ENCODE assay signal across 9 cellular contexts in the genomic region with DNA sequence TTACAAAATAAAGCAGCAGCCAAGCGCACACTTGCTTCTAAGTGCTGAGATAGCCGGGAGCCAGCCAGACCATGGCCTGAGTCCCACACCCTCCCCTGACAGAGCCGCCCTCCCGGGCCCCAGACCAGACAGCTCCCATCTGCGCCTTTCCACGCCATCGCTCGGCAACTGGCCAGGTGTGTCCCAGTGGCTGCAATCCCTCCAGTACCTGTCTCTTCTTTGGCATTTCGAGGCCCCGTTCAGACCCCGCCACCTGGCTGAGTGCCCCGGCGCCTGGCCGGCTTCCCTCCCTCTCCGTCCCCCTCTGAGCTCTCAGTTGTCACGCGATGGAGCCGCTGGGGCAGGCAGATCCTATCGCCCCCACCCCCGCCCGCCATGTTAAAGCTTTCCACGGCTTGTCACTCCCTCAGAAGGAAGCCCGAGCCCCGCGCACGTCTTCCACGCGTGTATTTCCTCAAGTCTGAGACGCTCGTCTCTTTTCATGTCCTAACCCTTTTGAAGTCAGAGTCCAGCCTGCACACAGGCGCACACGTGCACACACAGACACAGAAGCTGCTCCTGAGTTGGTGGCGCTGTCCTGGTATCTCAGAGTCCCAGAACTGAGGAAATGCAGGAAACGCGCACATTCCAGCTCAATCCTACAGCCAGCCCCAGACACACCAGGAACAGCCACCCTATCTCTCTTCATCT. TPM values are rescaled to one million over a fixed set of nuclear protein-coding genes. Genes with fewer than 3 reads are reported as not detected.
DNase-seq lines count a peak whose midpoint lies in the region; TF ChIP-seq lines count a peak whose summit lies in the region.
"Had no signal": no experiment of that assay in that cellular context is flagged by ENCODE, and none has a peak within 500 bp of the region (broad histone marks: within the 10 kb centered on the region; RNA-seq: fewer than 3 reads in every experiment).

No MANE protein-coding gene starts in this region.

- H3K9me3 Mint-ChIP-seq in T-helper 2 cell treated with Interferon-gamma antibody and Interleukin-4, amounts not matched to agents 5 μg/mL and 100 μg/mL, for 36 hours = no peaks in the 10 kb centered on the region

- no peak for TF ChIP-seq CTCF in lower leg skin (IDR thresholded peaks at IDR 0.05)
- TF ChIP-seq CTCF in PC-9 (conservative IDR thresholded peaks at IDR 0.05) = no peak

- intact Hi-C loops in lower leg skin (cut with DNase I; ENCODE audit: low total_unique reads) (no loop called here), PC-9 (cut with micrococcal nuclease; ENCODE audit: unreplicated experiment) (no loop called here)

- H3K4me3 Mint-ChIP-seq in T-helper 2 cell treated with Interferon-gamma antibody and Interleukin-4, amounts not matched to agents 5 μg/mL and 100 μg/mL, for 36 hours = no peak overlapping the region
- H3K4me3 Mint-ChIP-seq: B cell had no signal

- H3K4me1 Mint-ChIP-seq in T-helper 2 cell treated with Interferon-gamma antibody and Interleukin-4, amounts not matched to agents 5 μg/mL and 100 μg/mL, for 36 hours (ENCODE audit: low read depth) = peaks cover 14% of the 10 kb centered on the region

- BruUV-seq in PC-9 (replicated peaks; lab: Mats Ljungman, UMichigan) = no TSS peak

- 19 to 36% methylated on average over 35 of the region's 35 CpGs for WGBS in lower leg skin, 2 donors
- 93% methylated on average over 35 of the region's 35 CpGs for WGBS in thymus

- H3K27ac Mint-ChIP-seq in T-helper 2 cell treated with Interferon-gamma antibody and Interleukin-4, amounts not matched to agents 5 μg/mL and 100 μg/mL, for 36 hours = peak overlapping the region; percentile 17
- H3K27ac Mint-ChIP-seq: B cell had no signal

- H3K4me3 ChIP-seq in lower leg skin (ENCODE audit: low read depth, poor library complexity, severe bottlenecking) = no peak overlapping the region
- no peak overlapping the region for H3K4me3 ChIP-seq in thymus (ENCODE audit: low read length)
- H3K4me3 ChIP-seq in PC-9 = no peak overlapping the region

- H3K27ac ChIP-seq in thymus (ENCODE audit: low read depth) = peak overlapping the region; percentile 79
- H3K27ac ChIP-seq in PC-9 = no peak overlapping the region

- no peaks in the 10 kb centered on the region for H3K4me1 ChIP-seq in thymus (ENCODE audit: control insufficient read depth, insufficient read depth, low read length)
- H3K4me1 ChIP-seq in PC-9 (replicated peaks; ENCODE audit: insufficient read depth) = no peaks in the 10 kb centered on the region

- no peak overlapping the region for H2AFZ ChIP-seq in PC-9

- no peaks in the 10 kb centered on the region for H3K27me3 Mint-ChIP-seq in T-helper 2 cell treated with Interferon-gamma antibody and Interleukin-4, amounts not matched to agents 5 μg/mL and 100 μg/mL, for 36 hours (ENCODE audit: low read depth)
- H3K27me3 Mint-ChIP-seq: B cell had no signal

- H3K4me2 ChIP-seq in PC-9 = no peak overlapping the region

- H3K9me2 ChIP-seq in PC-9 (ENCODE audit: insufficient read depth) = no peaks in the 10 kb centered on the region

- H3K36me3 ChIP-seq in thymus (ENCODE audit: control insufficient read depth, insufficient read depth) (peaks cover 40% of the 10 kb centered on the region), PC-9 (ENCODE audit: low read depth) (no peaks in the 10 kb centered on the region)

- CTCF ChIA-PET in PC-9 (lab: Charles Lee) = no interaction called here

- no peaks in the 10 kb centered on the region for H3K9me3 ChIP-seq in thymus (ENCODE audit: control insufficient read depth)
- no peaks in the 10 kb centered on the region for H3K9me3 ChIP-seq in PC-9 (ENCODE audit: insufficient read depth, low read depth)

- H3K27me3 ChIP-seq in thymus (ENCODE audit: control insufficient read depth, insufficient read depth) (no peaks in the 10 kb centered on the region), PC-9 (ENCODE audit: insufficient read depth, low read depth) (no peaks in the 10 kb centered on the region)

- no peak for DNase-seq in T-helper 2 cell treated with Interferon-gamma antibody and Interleukin-4, amounts not matched to agents 5 μg/mL and 100 μg/mL, for 36 hours (ENCODE audit: low spot score)
- DNase-seq in T-helper 2 cell (no peak), dedifferentiated amniotic fluid mesenchymal stem cell (ENCODE audit: extremely low spot score) (peak; percentile 70), lower leg skin (ENCODE audit: low spot score in 2 of 2) (peak; percentile 63 to 96), PC-9 (no peak), HT-29 (ENCODE audit: low spot score) (no peak), GOT3 (lab: John Stamatoyannopoulos, UW) (no peak)

- TF ChIP-seq POLR2A in lower leg skin (IDR thresholded peaks at IDR 0.05) = no peak

- peaks cover 19% of the 10 kb centered on the region for H3K36me3 Mint-ChIP-seq in T-helper 2 cell treated with Interferon-gamma antibody and Interleukin-4, amounts not matched to agents 5 μg/mL and 100 μg/mL, for 36 hours (ENCODE audit: low read depth)

- H4K20me1 ChIP-seq in PC-9 (ENCODE audit: insufficient read depth) = peaks cover 7% of the 10 kb centered on the region; the same call in 1 of the 2 replicates

- no peaks in the 10 kb centered on the region for H3F3A ChIP-seq in PC-9 (ENCODE audit: insufficient read depth, low read depth)

- POLR2A ChIA-PET in PC-9 (lab: Charles Lee; ENCODE audit: unreplicated experiment) = no interaction called here

- H3K79me2 ChIP-seq in PC-9 (ENCODE audit: low read depth) = peaks cover 14% of the 10 kb centered on the region

RNA-seq across cellular contexts. Expression of a gene that starts 7.9 kb away (rescaled TPM):
- 10 to 100 TPM; 16.9 to 25.8 (median 24.3) TPM for total RNA-seq in lower leg skin
- 24.7 TPM for polyA plus RNA-seq in thymus
- 36.8 and 44.2 TPM in 2 replicates for total RNA-seq in PC-9 (2021)
- 22.5 and 27.4 TPM in 2 replicates for total RNA-seq in HT-29 (2014; rRNA removed; shearing (Covaris generic))

Comparison
In these comparisons a context has a peak if more than half of its experiments do, and no peak if none do; other contexts are left out.
1. DNase-seq: peak in dedifferentiated amniotic fluid mesenchymal stem cell (single experiment) and lower leg skin (2 of 2); none in T-helper 2 cell treated with Interferon-gamma antibody and Interleukin-4, amounts not matched to agents 5 μg/mL and 100 μg/mL, for 36 hours (single experiment), T-helper 2 cell (0 of 5), PC-9 (0 of 2), HT-29 (single experiment) and GOT3 (single experiment).